ENCODE assay signal across 8 cellular contexts in the genomic region with DNA sequence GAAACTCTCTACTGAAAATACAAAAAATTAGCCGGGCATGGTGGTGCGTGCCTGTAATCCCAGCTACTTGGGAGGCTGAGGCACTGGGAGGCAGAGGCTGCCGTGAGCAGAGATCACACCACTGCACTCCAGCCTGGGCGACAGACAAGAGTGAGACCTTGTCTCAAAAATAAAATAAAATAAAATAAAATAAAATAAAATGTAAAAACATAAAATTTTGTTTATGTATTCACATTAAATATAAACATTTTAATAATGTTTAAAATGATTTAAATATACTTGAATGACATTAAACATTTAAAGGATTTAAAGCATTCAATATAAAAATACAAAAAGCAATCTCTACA.
A peak's percentile ranks its signal among the peaks of the same experiment; 100 is the strongest.
DNase-seq lines count a peak whose midpoint lies in the region; ATAC-seq and TF ChIP-seq lines count a peak whose summit lies in the region.
"Not testable (repeated sequence)": the region's sequence is repeated elsewhere in the genome, so short reads cannot be mapped to it uniquely, and the experiment has no call there.

No MANE protein-coding gene starts in this region.

- peaks cover 98% of the 10 kb centered on the region for H4K20me1 ChIP-seq in neural progenitor cell (ENCODE audit: low read depth)

- H3K4me1 Mint-ChIP-seq in CD4-positive, alpha-beta T cell (ENCODE audit: low read depth) = peaks cover 84% of the 10 kb centered on the region
- H3K4me1 Mint-ChIP-seq in activated CD8-positive, alpha-beta memory T cell treated with anti-CD3 and anti-CD28 coated beads, Interleukin-2, amount 10 ng/mL, durations not matched to agents 7 days and 5 days = peaks cover 85% of the 10 kb centered on the region
- peaks cover 90% of the 10 kb centered on the region for H3K4me1 Mint-ChIP-seq in activated naive CD8-positive, alpha-beta T cell treated with anti-CD3 and anti-CD28 coated beads, Interleukin-2, amount 50 U/mL, for 24 hours
- peaks cover 65 to 67% of the 10 kb centered on the region in 2 donors for H3K4me1 Mint-ChIP-seq in effector memory CD8-positive, alpha-beta T cell (ENCODE audit: low read depth in 2 of 2)
- H3K4me1 Mint-ChIP-seq in immature natural killer cell (peaks cover 90 to 93% of the 10 kb centered on the region in 2 donors), neural progenitor cell (peaks cover 61% of the 10 kb centered on the region)
- H3K4me1 Mint-ChIP-seq in stimulated activated effector memory CD8-positive, alpha-beta T cell treated with anti-CD3 and anti-CD28 coated beads, Interleukin-12 subunit alpha, Interleukin-12 subunit beta, amount 100 ng/mL, for 72 hours = peaks cover 85% of the 10 kb centered on the region

- not testable (repeated sequence) for H3K9me3 ChIP-seq in CD4-positive, alpha-beta T cell (ENCODE audit: control insufficient read depth, low read length); neural progenitor cell (ENCODE audit: low read depth)

- not testable (repeated sequence) for DNase-seq in CD4-positive, alpha-beta T cell; RWPE1 (ENCODE audit: low spot score); activated CD8-positive, alpha-beta memory T cell treated with anti-CD3 and anti-CD28 coated beads, Interleukin-2, amount 10 ng/mL, durations not matched to agents 7 days and 5 days; activated naive CD8-positive, alpha-beta T cell treated with anti-CD3 and anti-CD28 coated beads, Interleukin-2, amount 50 U/mL, for 24 hours; effector memory CD8-positive, alpha-beta T cell; immature natural killer cell; neural progenitor cell (ENCODE audit: low spot score); stimulated activated effector memory CD8-positive, alpha-beta T cell treated with anti-CD3 and anti-CD28 coated beads, Interleukin-12 subunit alpha, Interleukin-12 subunit beta, amount 100 ng/mL, for 72 hours (ENCODE audit: low spot score in 2 of 2)

- CTCF ChIA-PET in CD4-positive, alpha-beta T cell (lab: Charles Lee) = interaction anchor here (1.4 kb wide), 1 partner anchor 14 kb away, joined by 3 read pairs; no protein-coding TSS in a partner anchor
- CTCF ChIA-PET in RWPE1 (lab: Yijun Ruan, JAX) = not testable (repeated sequence)
- CTCF ChIA-PET in activated CD8-positive, alpha-beta memory T cell treated with anti-CD3 and anti-CD28 coated beads, Interleukin-2, amount 10 ng/mL, durations not matched to agents 7 days and 5 days (lab: Charles Lee) = interaction anchor here (0.9 kb wide), 1 partner anchor 15 kb away, joined by 4 read pairs; no protein-coding TSS in a partner anchor

- H3K9me3 Mint-ChIP-seq in CD4-positive, alpha-beta T cell; activated CD8-positive, alpha-beta memory T cell treated with anti-CD3 and anti-CD28 coated beads, Interleukin-2, amount 10 ng/mL, durations not matched to agents 7 days and 5 days (ENCODE audit: low read depth); activated naive CD8-positive, alpha-beta T cell treated with anti-CD3 and anti-CD28 coated beads, Interleukin-2, amount 50 U/mL, for 24 hours; effector memory CD8-positive, alpha-beta T cell; immature natural killer cell; neural progenitor cell; stimulated activated effector memory CD8-positive, alpha-beta T cell treated with anti-CD3 and anti-CD28 coated beads, Interleukin-12 subunit alpha, Interleukin-12 subunit beta, amount 100 ng/mL, for 72 hours: not testable (repeated sequence)

- H2AFZ ChIP-seq in neural progenitor cell (replicated peaks) = not testable (repeated sequence)

- TF ChIP-seq CTCF in CD4-positive, alpha-beta T cell (IDR thresholded peaks at IDR 0.05); RWPE1 (conservative IDR thresholded peaks at IDR 0.05; ENCODE audit: low read depth); neural progenitor cell (IDR thresholded peaks at IDR 0.05): not testable (repeated sequence)

- not testable (repeated sequence) for H3K36me3 ChIP-seq in neural progenitor cell

- H3K36me3 Mint-ChIP-seq in CD4-positive, alpha-beta T cell (ENCODE audit: low read depth) = peaks cover 12% of the 10 kb centered on the region
- H3K36me3 Mint-ChIP-seq in activated CD8-positive, alpha-beta memory T cell treated with anti-CD3 and anti-CD28 coated beads, Interleukin-2, amount 10 ng/mL, durations not matched to agents 7 days and 5 days = peaks cover 23% of the 10 kb centered on the region
- H3K36me3 Mint-ChIP-seq in activated naive CD8-positive, alpha-beta T cell treated with anti-CD3 and anti-CD28 coated beads, Interleukin-2, amount 50 U/mL, for 24 hours (ENCODE audit: low read depth) = peaks cover 12% of the 10 kb centered on the region
- peaks cover 31% of the 10 kb centered on the region for H3K36me3 Mint-ChIP-seq in effector memory CD8-positive, alpha-beta T cell (ENCODE audit: insufficient read depth)
- H3K36me3 Mint-ChIP-seq in immature natural killer cell, neural progenitor cell: not testable (repeated sequence)
- peaks cover 55% of the 10 kb centered on the region for H3K36me3 Mint-ChIP-seq in stimulated activated effector memory CD8-positive, alpha-beta T cell treated with anti-CD3 and anti-CD28 coated beads, Interleukin-12 subunit alpha, Interleukin-12 subunit beta, amount 100 ng/mL, for 72 hours

- not testable (repeated sequence) for H3K27me3 Mint-ChIP-seq in CD4-positive, alpha-beta T cell; activated CD8-positive, alpha-beta memory T cell treated with anti-CD3 and anti-CD28 coated beads, Interleukin-2, amount 10 ng/mL, durations not matched to agents 7 days and 5 days; activated naive CD8-positive, alpha-beta T cell treated with anti-CD3 and anti-CD28 coated beads, Interleukin-2, amount 50 U/mL, for 24 hours; effector memory CD8-positive, alpha-beta T cell; neural progenitor cell (ENCODE audit: insufficient read depth, low read depth)
- H3K27me3 Mint-ChIP-seq in immature natural killer cell (ENCODE audit: low read depth in 3 of 3) = peaks cover 4 to 17% (median 11%) of the 10 kb centered on the region in 3 donors

- peaks cover 99% of the 10 kb centered on the region for H3K79me2 ChIP-seq in neural progenitor cell (ENCODE audit: low read depth)

- H3K9ac ChIP-seq in neural progenitor cell = not testable (repeated sequence)

- H3K27ac ChIP-seq in CD4-positive, alpha-beta T cell (ENCODE audit: low read depth, low read length) = peak overlapping the region; percentile 60
- H3K27ac ChIP-seq in RWPE1 = peak overlapping the region; percentile 82
- not testable (repeated sequence) for H3K27ac ChIP-seq in neural progenitor cell

- peak overlapping the region; percentile 80 for H3K27ac Mint-ChIP-seq in CD4-positive, alpha-beta T cell
- H3K27ac Mint-ChIP-seq in activated CD8-positive, alpha-beta memory T cell treated with anti-CD3 and anti-CD28 coated beads, Interleukin-2, amount 10 ng/mL, durations not matched to agents 7 days and 5 days = peak overlapping the region; percentile 84
- H3K27ac Mint-ChIP-seq in activated naive CD8-positive, alpha-beta T cell treated with anti-CD3 and anti-CD28 coated beads, Interleukin-2, amount 50 U/mL, for 24 hours = peak overlapping the region; percentile 59
- H3K27ac Mint-ChIP-seq in effector memory CD8-positive, alpha-beta T cell = peak overlapping the region; percentile 77 to 88
- H3K27ac Mint-ChIP-seq in immature natural killer cell (peak overlapping the region; percentile 55 to 83 (median 79)), neural progenitor cell (peak overlapping the region; percentile 14)
- peak overlapping the region; percentile 61 for H3K27ac Mint-ChIP-seq in stimulated activated effector memory CD8-positive, alpha-beta T cell treated with anti-CD3 and anti-CD28 coated beads, Interleukin-12 subunit alpha, Interleukin-12 subunit beta, amount 100 ng/mL, for 72 hours

- H3K4me3 ChIP-seq in neural progenitor cell = not testable (repeated sequence)

- intact Hi-C loops in CD4-positive, alpha-beta T cell (cut with DNase I, micrococcal nuclease) = loop anchor here (2.0 to 10.0 kb wide), 4 partner anchors 13 to 315 kb away; no protein-coding TSS in a partner anchor

- peaks cover 13% of the 10 kb centered on the region for H3F3A ChIP-seq in neural progenitor cell (ENCODE audit: low read depth)

- not testable (repeated sequence) for H3K4me2 ChIP-seq in neural progenitor cell

- POLR2A ChIA-PET in CD4-positive, alpha-beta T cell (lab: Charles Lee) = interaction anchor here (1.3 to 1.6 kb wide), 2 partner anchors 14 to 179 kb away, joined by 3 to 7 read pairs; partner anchors contain the start of gene SPG7
- POLR2A ChIA-PET in RWPE1 (lab: Yijun Ruan, JAX; ENCODE audit: low non-redundant PET) = interaction anchor here (0.6 kb wide), 1 partner anchor 12 kb away, joined by 4 read pairs; no protein-coding TSS in a partner anchor

- H3K4me1 ChIP-seq in neural progenitor cell = peaks cover 38% of the 10 kb centered on the region

- ATAC-seq in CD4-positive, alpha-beta T cell (ENCODE audit: poor library complexity); activated CD8-positive, alpha-beta memory T cell treated with anti-CD3 and anti-CD28 coated beads, Interleukin-2, amount 10 ng/mL, durations not matched to agents 7 days and 5 days; activated naive CD8-positive, alpha-beta T cell treated with anti-CD3 and anti-CD28 coated beads, Interleukin-2, amount 50 U/mL, for 24 hours; effector memory CD8-positive, alpha-beta T cell (replicated peaks); stimulated activated effector memory CD8-positive, alpha-beta T cell treated with anti-CD3 and anti-CD28 coated beads, Interleukin-12 subunit alpha, Interleukin-12 subunit beta, amount 100 ng/mL, for 72 hours: not testable (repeated sequence)

- not testable (repeated sequence) for H3K4me3 Mint-ChIP-seq in CD4-positive, alpha-beta T cell; neural progenitor cell
- peak overlapping the region; percentile 63 for H3K4me3 Mint-ChIP-seq in activated CD8-positive, alpha-beta memory T cell treated with anti-CD3 and anti-CD28 coated beads, Interleukin-2, amount 10 ng/mL, durations not matched to agents 7 days and 5 days
- peak overlapping the region; percentile 11 for H3K4me3 Mint-ChIP-seq in activated naive CD8-positive, alpha-beta T cell treated with anti-CD3 and anti-CD28 coated beads, Interleukin-2, amount 50 U/mL, for 24 hours
- H3K4me3 Mint-ChIP-seq in effector memory CD8-positive, alpha-beta T cell = peak overlapping the region; percentile 42 to 73
- H3K4me3 Mint-ChIP-seq in immature natural killer cell = peak overlapping the region; percentile 13 to 72 (median 49)
- H3K4me3 Mint-ChIP-seq in stimulated activated effector memory CD8-positive, alpha-beta T cell treated with anti-CD3 and anti-CD28 coated beads, Interleukin-12 subunit alpha, Interleukin-12 subunit beta, amount 100 ng/mL, for 72 hours = peak overlapping the region; percentile 62

- not testable (repeated sequence) for H3K27me3 ChIP-seq in CD4-positive, alpha-beta T cell (ENCODE audit: control insufficient read depth, insufficient read depth, low read length); neural progenitor cell

Comparison
In these comparisons a context has a peak if more than half of its experiments do, and no peak if none do; other contexts are left out.
1. H3K27ac Mint-ChIP-seq: peak in every context shown above with its lines; median percentile 84 in activated CD8-positive, alpha-beta memory T cell treated with anti-CD3 and anti-CD28 coated beads, Interleukin-2, amount 10 ng/mL, durations not matched to agents 7 days and 5 days; 82 in effector memory CD8-positive, alpha-beta T cell; 80 in CD4-positive, alpha-beta T cell; 79 in immature natural killer cell; 61 in stimulated activated effector memory CD8-positive, alpha-beta T cell treated with anti-CD3 and anti-CD28 coated beads, Interleukin-12 subunit alpha, Interleukin-12 subunit beta, amount 100 ng/mL, for 72 hours; 59 in activated naive CD8-positive, alpha-beta T cell treated with anti-CD3 and anti-CD28 coated beads, Interleukin-2, amount 50 U/mL, for 24 hours; 14 in neural progenitor cell.